In genomic region chr20:25532015-25532751, GRCh38 we compare ENCODE assay signal across 13 cellular contexts. TPM values are rescaled to one million over a fixed set of nuclear protein-coding genes. Genes with fewer than 3 reads are reported as not detected.
A peak's percentile ranks its signal among the peaks of the same experiment; 100 is the strongest.
DNase-seq lines count a peak whose midpoint lies in the region; TF ChIP-seq lines count a peak whose summit lies in the region.
"Had no signal": no experiment of that assay in that cellular context is flagged by ENCODE, and none has a peak within 500 bp of the region (broad histone marks: within the 10 kb centered on the region; RNA-seq: fewer than 3 reads in every experiment).

No MANE protein-coding gene starts in this region.

- H3K27ac ChIP-seq in ascending aorta, result peak overlapping the region; percentile 83 to 93
- H3K27ac ChIP-seq in left ventricle myocardium inferior (replicated peaks), result peak overlapping the region; percentile 78

- in situ Hi-C loops in GM13977 (cut with MboI; ENCODE audit: low pct_unique_long_range_greater_than_20kb, low sequenced_read_pairs, unreplicated experiment), result no loop called here

- intact Hi-C loops in ascending aorta (cut with DNase I), result loop anchor here (2.0 to 10.0 kb wide), 5 partner anchors 55 to 1897 kb away; partner anchors contain the start of genes ABHD12, ACSS1, CST3 and NINL
- intact Hi-C loops in left ventricle myocardium inferior (cut with micrococcal nuclease), result no loop called here

- DNase-seq in GM13977 (ENCODE audit: low spot score) (no peak), ascending aorta (ENCODE audit: low spot score in 2 of 2) (peak in 1 of 2 donors; percentile 30), left ventricle myocardium inferior (no peak), pons (ENCODE audit: low spot score) (peak; percentile 64), COR-L47 (lab: John Stamatoyannopoulos, UW) (no peak), foreskin melanocyte (no peak), glomerular visceral epithelial cell (ENCODE audit: extremely low spot score) (no peak), NCI-H2227 treated with DMSO at 0.1 percent for 48 hours (lab: John Stamatoyannopoulos, UW) (no peak)
- DNase-seq: activated CD8-positive, alpha-beta T cell treated with anti-CD3 and anti-CD28 coated beads, Interleukin-2, amount 10 ng/mL, durations not matched to agents 7 days and 5 days; AML-193; erythroblast; NCI-H526 treated with DMSO at 0.1 percent for 48 hours; T-helper 1 cell had no signal

- no peaks in the 10 kb centered on the region for H3K9me3 ChIP-seq in ascending aorta
- H3K9me3 ChIP-seq in left ventricle myocardium inferior (replicated peaks), result no peaks in the 10 kb centered on the region

- peaks cover 19 to 30% of the 10 kb centered on the region in 2 donors for H3K4me1 ChIP-seq in ascending aorta
- H3K4me1 ChIP-seq in left ventricle myocardium inferior, result peaks cover 52% of the 10 kb centered on the region

- H3K36me3 ChIP-seq in ascending aorta (no peaks in the 10 kb centered on the region), left ventricle myocardium inferior (no peaks in the 10 kb centered on the region)

- TF ChIP-seq CTCF in GM13977 (IDR thresholded peaks at IDR 0.05; ENCODE audit: extremely low read depth, insufficient read depth, missing control alignments) (peak; percentile 11), ascending aorta (IDR thresholded peaks at IDR 0.05) (peak; percentile 10 to 44 (median 16)), left ventricle myocardium inferior (IDR thresholded peaks at IDR 0.05; ENCODE audit: borderline replicate concordance) (peak; percentile 18)

- H3K27me3 ChIP-seq in ascending aorta (no peaks in the 10 kb centered on the region), left ventricle myocardium inferior (ENCODE audit: low read depth) (no peaks in the 10 kb centered on the region)

- H3K4me3 ChIP-seq in ascending aorta (peak overlapping the region; percentile 27 to 64), left ventricle myocardium inferior (peak overlapping the region; percentile 32)

RNA-seq across cellular contexts. Expression of gene NINL, which starts 53.1 kb away (rescaled TPM):
- total RNA-seq in ascending aorta (18.0 TPM), left ventricle myocardium inferior (1.8 TPM)
